In genomic region chr10:131553121-131553520, GRCh38 we compare ENCODE assay signal across 17 cellular contexts.
DNase-seq lines count a peak whose midpoint lies in the region; ATAC-seq, FAIRE-seq and TF ChIP-seq lines count a peak whose summit lies in the region.
"Had no signal": no experiment of that assay in that cellular context is flagged by ENCODE, and none has a peak within 500 bp of the region (broad histone marks: within the 10 kb centered on the region; RNA-seq: fewer than 3 reads in every experiment).

No MANE protein-coding gene starts in this region.

- peak overlapping the region; percentile 53 for H3K4me2 ChIP-seq in BLaER1

- ATAC-seq in HG02610 (IDR thresholded peaks at IDR 0.05; ENCODE audit: unreplicated experiment) = no peak
- ATAC-seq: GM12878, HepG2 had no signal

- no peak for FAIRE-seq in kidney (lab: Jason Lieb, UNC)
- FAIRE-seq: D721Med, GM12878, GM19239, H1, HepG2 had no signal

- H3K9me3 ChIP-seq in BLaER1 = no peaks in the 10 kb centered on the region
- no peaks in the 10 kb centered on the region for H3K9me3 ChIP-seq in kidney (ENCODE audit: control insufficient read depth in 1 of 2, low read length in 2 of 2)
- H3K9me3 ChIP-seq: Caco-2 had no signal

- peak; percentile 33 for DNase-seq in Daoy (ENCODE audit: low read depth)
- DNase-seq in foreskin melanocyte = peak; percentile 58
- DNase-seq in posterior vena cava (ENCODE audit: low spot score) = peak; percentile 24
- DNase-seq in kidney = no peak
- DNase-seq in GM13977 (ENCODE audit: low spot score) = no peak
- DNase-seq: 8988T; Caco-2; CD4-positive, alpha-beta T cell; H9 had no signal

- in situ Hi-C loops in GM13977 (cut with MboI; ENCODE audit: low pct_unique_long_range_greater_than_20kb, low sequenced_read_pairs, unreplicated experiment) = no loop called here

- H3K9ac ChIP-seq in BLaER1 (no peak overlapping the region), kidney (ENCODE audit: low read length in 2 of 2) (no peak overlapping the region)

- H4K20me1 ChIP-seq in BLaER1 = no peaks in the 10 kb centered on the region

- H3K36me3 ChIP-seq in BLaER1 = no peaks in the 10 kb centered on the region
- H3K36me3 ChIP-seq in kidney (ENCODE audit: control insufficient read depth in 1 of 2, insufficient read depth in 2 of 2, low read length in 2 of 2) = no peaks in the 10 kb centered on the region

- intact Hi-C loops in posterior vena cava (cut with DNase I) (no loop called here), kidney (cut with DNase I) (no loop called here)

- H3K4me3 ChIP-seq in BLaER1 (no peak overlapping the region), kidney (ENCODE audit: low read length in 2 of 2) (no peak overlapping the region)
- H3K4me3 ChIP-seq: GM12878 had no signal

- no peak for TF ChIP-seq CTCF in kidney (IDR thresholded peaks at IDR 0.05; ENCODE audit: borderline replicate concordance, extremely low read depth, insufficient read depth)
- no peak for TF ChIP-seq CTCF in GM13977 (IDR thresholded peaks at IDR 0.05; ENCODE audit: extremely low read depth, insufficient read depth, missing control alignments)

- H3K27ac ChIP-seq in BLaER1 = no peak overlapping the region
- no peak overlapping the region for H3K27ac ChIP-seq in kidney (ENCODE audit: low read depth in 2 of 2, low read length in 2 of 2)
- H3K27ac ChIP-seq: C4-2B had no signal

- H3K4me1 ChIP-seq in BLaER1 = peaks cover 15% of the 10 kb centered on the region
- H3K4me1 ChIP-seq in kidney (ENCODE audit: control insufficient read depth in 1 of 2, insufficient read depth in 1 of 2, low read depth in 1 of 2, low read length in 2 of 2) = no peaks in the 10 kb centered on the region
- H3K4me1 ChIP-seq: Caco-2 had no signal

- H3K27me3 ChIP-seq in BLaER1 = no peaks in the 10 kb centered on the region

Comparison
In these comparisons a context has a peak if more than half of its experiments do, and no peak if none do; other contexts are left out.
1. DNase-seq: peak in Daoy (single experiment), foreskin melanocyte (single experiment) and posterior vena cava (single experiment); none in kidney (single experiment) and GM13977 (single experiment).